ENCODE assay signal across 7 cellular contexts in genomic region chr2:241922824-241923601, GRCh38. TPM values are rescaled to one million over a fixed set of nuclear protein-coding genes. Genes with fewer than 3 reads are reported as not detected.
"Had no signal": no experiment of that assay in that cellular context is flagged by ENCODE, and none has a peak within 500 bp of the region (broad histone marks: within the 10 kb centered on the region; RNA-seq: fewer than 3 reads in every experiment).

No MANE protein-coding gene starts in this region.

RNA-seq across cellular contexts. Expression of gene RTP5, which starts 53.5 kb away (rescaled TPM):
- total RNA-seq: HT-29, IMR-90, NCI-H460, PC-9, Right ventricle myocardium inferior, RPMI7951, SJCRH30 had no signal
- polyA plus RNA-seq: IMR-90 had no signal
